Comparison of ENCODE assay signal across 1 cellular context in the genomic region with DNA sequence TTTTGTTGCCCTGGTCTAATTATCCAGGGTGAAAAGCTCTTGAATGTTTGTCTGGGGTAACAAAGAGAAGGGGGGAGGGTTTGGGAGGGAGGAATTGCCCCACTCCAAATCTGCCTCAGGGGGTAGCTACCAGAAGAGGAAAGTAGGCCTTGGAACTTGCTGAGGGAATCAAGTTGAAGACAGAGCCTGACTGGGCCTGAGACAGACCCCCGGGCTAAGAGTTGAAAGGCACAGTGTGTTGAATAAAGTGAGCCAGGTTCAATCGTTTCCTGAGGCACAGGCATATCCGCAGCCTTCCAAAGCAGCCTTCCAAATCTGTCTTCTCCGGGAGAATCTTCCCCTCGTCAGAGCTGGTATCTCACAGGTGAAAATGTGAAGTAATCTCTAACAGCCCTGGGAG.
TF ChIP-seq lines count a peak whose summit lies in the region.

No MANE protein-coding gene starts in this region.

TF ChIP-seq in GM23338, 12 proteins besides CTCF, POLR2A, EP300 and RAD21 (continued from another document):
- TF ChIP-seq, protein P1, sequence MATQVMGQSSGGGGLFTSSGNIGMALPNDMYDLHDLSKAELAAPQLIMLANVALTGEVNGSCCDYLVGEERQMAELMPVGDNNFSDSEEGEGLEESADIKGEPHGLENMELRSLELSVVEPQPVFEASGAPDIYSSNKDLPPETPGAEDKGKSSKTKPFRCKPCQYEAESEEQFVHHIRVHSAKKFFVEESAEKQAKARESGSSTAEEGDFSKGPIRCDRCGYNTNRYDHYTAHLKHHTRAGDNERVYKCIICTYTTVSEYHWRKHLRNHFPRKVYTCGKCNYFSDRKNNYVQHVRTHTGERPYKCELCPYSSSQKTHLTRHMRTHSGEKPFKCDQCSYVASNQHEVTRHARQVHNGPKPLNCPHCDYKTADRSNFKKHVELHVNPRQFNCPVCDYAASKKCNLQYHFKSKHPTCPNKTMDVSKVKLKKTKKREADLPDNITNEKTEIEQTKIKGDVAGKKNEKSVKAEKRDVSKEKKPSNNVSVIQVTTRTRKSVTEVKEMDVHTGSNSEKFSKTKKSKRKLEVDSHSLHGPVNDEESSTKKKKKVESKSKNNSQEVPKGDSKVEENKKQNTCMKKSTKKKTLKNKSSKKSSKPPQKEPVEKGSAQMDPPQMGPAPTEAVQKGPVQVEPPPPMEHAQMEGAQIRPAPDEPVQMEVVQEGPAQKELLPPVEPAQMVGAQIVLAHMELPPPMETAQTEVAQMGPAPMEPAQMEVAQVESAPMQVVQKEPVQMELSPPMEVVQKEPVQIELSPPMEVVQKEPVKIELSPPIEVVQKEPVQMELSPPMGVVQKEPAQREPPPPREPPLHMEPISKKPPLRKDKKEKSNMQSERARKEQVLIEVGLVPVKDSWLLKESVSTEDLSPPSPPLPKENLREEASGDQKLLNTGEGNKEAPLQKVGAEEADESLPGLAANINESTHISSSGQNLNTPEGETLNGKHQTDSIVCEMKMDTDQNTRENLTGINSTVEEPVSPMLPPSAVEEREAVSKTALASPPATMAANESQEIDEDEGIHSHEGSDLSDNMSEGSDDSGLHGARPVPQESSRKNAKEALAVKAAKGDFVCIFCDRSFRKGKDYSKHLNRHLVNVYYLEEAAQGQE (IDR thresholded peaks at IDR 0.05; ENCODE audit: unreplicated experiment): no peak
